7 cellular contexts compared by ENCODE assay signal in genomic region chrX:109839694-109840358, GRCh38.
A peak's percentile ranks its signal among the peaks of the same experiment; 100 is the strongest.
DNase-seq lines count a peak whose midpoint lies in the region; TF ChIP-seq lines count a peak whose summit lies in the region.

No MANE protein-coding gene starts in this region.

- H3K27me3 ChIP-seq in GM23248 (replicated peaks; ENCODE audit: insufficient read depth) (no peaks in the 10 kb centered on the region), fibroblast of lung (ENCODE audit: control insufficient read depth, insufficient read depth, low read length) (no peaks in the 10 kb centered on the region)

- H3K27ac ChIP-seq in GM23248, result peak overlapping the region; percentile 59
- H3K27ac ChIP-seq in fibroblast of lung (ENCODE audit: insufficient read depth, low read length), result peak overlapping the region; percentile 50

- H4K20me1 ChIP-seq in GM23248 (ENCODE audit: insufficient read depth) (no peaks in the 10 kb centered on the region), fibroblast of lung (ENCODE audit: control insufficient read depth, extremely low read depth, insufficient read depth, low read length) (no peaks in the 10 kb centered on the region)

- H2AFZ ChIP-seq in GM23248 (peak overlapping the region; percentile 65), fibroblast of lung (ENCODE audit: low read length) (no peak overlapping the region)

- in situ Hi-C loops in GM23248 (cut with MboI), result no loop called here

- H3K79me2 ChIP-seq in GM23248 (ENCODE audit: insufficient read depth) (no peaks in the 10 kb centered on the region), fibroblast of lung (ENCODE audit: control insufficient read depth, insufficient read depth, low read length) (no peaks in the 10 kb centered on the region)

- 83 to 88% methylated on average over 3 to 9 of the region's 9 CpGs for WGBS in GM23248 (ENCODE audit: low coverage in 1 of 2, low lambda C conversion rate in 2 of 2, missing lambda C conversion rate in 2 of 2), 2 experiments

- H3K4me1 ChIP-seq in GM23248 (ENCODE audit: insufficient read depth), result peaks cover 23% of the 10 kb centered on the region
- H3K4me1 ChIP-seq in fibroblast of lung (ENCODE audit: control insufficient read depth, extremely low read depth, insufficient read depth, low read length), result peaks cover 11% of the 10 kb centered on the region

- 0 out of 2 replicates have a peak overlapping the region, but pooled peaks have one; percentile 6 for H3K9ac ChIP-seq in GM23248
- H3K9ac ChIP-seq in fibroblast of lung (ENCODE audit: insufficient read depth, low read length), result no peak overlapping the region

- DNase-seq in GM23248, result peak; percentile 25
- peak; percentile 88 for DNase-seq in OCI-M1 (lab: John Stamatoyannopoulos, UW)
- peak in 1 of 2 donors; percentile 54 for DNase-seq in fibroblast of lung (ENCODE audit: low read depth in 2 of 2)
- peak; percentile 17 for DNase-seq in smooth muscle cell of the brain vasculature (ENCODE audit: low read depth, low spot score)
- no peak for DNase-seq in pons (ENCODE audit: low spot score)
- DNase-seq in midbrain (lab: John Stamatoyannopoulos, UW), result no peak
- DNase-seq in SW 1271 (lab: John Stamatoyannopoulos, UW), result no peak

- no peak overlapping the region for H3K4me2 ChIP-seq in GM23248 (ENCODE audit: unreplicated experiment)
- peak overlapping the region; percentile 11 for H3K4me2 ChIP-seq in fibroblast of lung (ENCODE audit: extremely low read depth, insufficient read depth, low read length)

- H3K9me2 ChIP-seq in GM23248 (ENCODE audit: insufficient read depth), result no peaks in the 10 kb centered on the region

- H3K36me3 ChIP-seq in GM23248 (ENCODE audit: low read depth) (no peaks in the 10 kb centered on the region), fibroblast of lung (ENCODE audit: control insufficient read depth, insufficient read depth, low read length) (no peaks in the 10 kb centered on the region)

- H3K9me3 ChIP-seq in GM23248 (ENCODE audit: low read depth) (no peaks in the 10 kb centered on the region), fibroblast of lung (ENCODE audit: control insufficient read depth, insufficient read depth, low read depth, low read length) (no peaks in the 10 kb centered on the region)

- H3F3A ChIP-seq in GM23248 (ENCODE audit: insufficient read depth), result no peaks in the 10 kb centered on the region; the same call in 1 of the 2 replicates

- H3K4me3 ChIP-seq in GM23248 (no peak overlapping the region), fibroblast of lung (replicated peaks in 1 of 4; ENCODE audit: control extremely low read depth in 1 of 4, insufficient read depth in 1 of 4, low read depth in 3 of 4, low read length in 4 of 4) (no peak overlapping the region)

- TF ChIP-seq CTCF in fibroblast of lung (conservative IDR thresholded peaks at IDR 0.05 in 1 of 2, IDR thresholded peaks at IDR 0.05 in 1 of 2; ENCODE audit: low read depth in 1 of 2, low read length in 2 of 2), result no peak

Comparison
In these comparisons a context has a peak if more than half of its experiments do, and no peak if none do; other contexts are left out.
1. DNase-seq: peak in GM23248 (single experiment), OCI-M1 (single experiment) and smooth muscle cell of the brain vasculature (single experiment); none in pons (single experiment), midbrain (single experiment) and SW 1271 (0 of 2).